29 cellular contexts compared by ENCODE assay signal in the genomic region with DNA sequence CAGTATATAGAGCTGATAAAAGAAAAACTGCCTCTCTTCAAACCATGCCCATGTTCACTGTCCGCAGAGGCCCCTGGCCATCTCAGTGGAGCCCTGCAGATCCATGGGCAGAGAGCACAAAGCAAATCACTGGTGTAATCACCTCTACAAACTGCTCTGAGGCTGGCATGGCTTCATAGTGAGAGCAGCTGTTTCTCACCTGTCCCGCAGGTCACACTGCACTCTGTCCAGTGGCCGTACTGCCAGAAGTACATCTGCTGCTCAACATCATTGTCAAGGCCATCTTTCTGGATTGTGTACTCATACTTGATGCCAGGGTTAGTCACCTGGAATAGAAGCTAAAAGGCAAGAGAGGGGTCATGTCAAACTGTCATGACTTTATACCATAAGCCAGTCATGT.
"Had no signal": no experiment of that assay in that cellular context is flagged by ENCODE, and none has a peak within 500 bp of the region (broad histone marks: within the 10 kb centered on the region; RNA-seq: fewer than 3 reads in every experiment).

No MANE protein-coding gene starts in this region.

- H3K27ac ChIP-seq: left ventricle myocardium inferior, neural progenitor cell, neutrophil, right atrium auricular region, right lobe of liver, skin epidermis, suprapubic skin, thoracic aorta, tibial artery, upper lobe of right lung, uterus had no signal

- FAIRE-seq: kidney had no signal

- H3K9me3 ChIP-seq: left ventricle myocardium inferior, neutrophil, right atrium auricular region, right lobe of liver, suprapubic skin, thoracic aorta, tibial artery, upper lobe of right lung, uterus had no signal

- H3K9me3 Mint-ChIP-seq: mesothelial cell of epicardium; natural killer cell; nephron progenitor cell; neural progenitor cell; stimulated activated naive CD8-positive, alpha-beta T cell treated with anti-CD3 and anti-CD28 coated beads, Interleukin-15, Interleukin-2, amounts not matched to agents 100 ng/mL and 50 ng/mL, for 24 hours had no signal

- H3K27ac Mint-ChIP-seq: mesothelial cell of epicardium; naive B cell; natural killer cell; nephron progenitor cell; neural progenitor cell; progenitor cell of endocrine pancreas; stimulated activated naive CD8-positive, alpha-beta T cell treated with anti-CD3 and anti-CD28 coated beads, Interleukin-15, Interleukin-2, amounts not matched to agents 100 ng/mL and 50 ng/mL, for 24 hours had no signal

- H3K4me1 ChIP-seq: left ventricle myocardium inferior, right atrium auricular region, right lobe of liver, suprapubic skin, tibial artery, upper lobe of right lung, uterus had no signal

- H3K4me1 Mint-ChIP-seq: naive B cell, natural killer cell had no signal

- H3K27me3 Mint-ChIP-seq: progenitor cell of endocrine pancreas; stimulated activated naive CD8-positive, alpha-beta T cell treated with anti-CD3 and anti-CD28 coated beads, Interleukin-15, Interleukin-2, amounts not matched to agents 100 ng/mL and 50 ng/mL, for 24 hours had no signal

- H3K36me3 ChIP-seq: left ventricle myocardium inferior, neural progenitor cell, neutrophil, right atrium auricular region, right lobe of liver, suprapubic skin, thoracic aorta, upper lobe of right lung, uterus had no signal

- H3K4me3 ChIP-seq: left ventricle myocardium inferior, lung, neural progenitor cell, right atrium auricular region, right lobe of liver, skin epidermis, suprapubic skin, thoracic aorta, tibial artery, upper lobe of right lung, uterus had no signal

- H3K27me3 ChIP-seq: neural progenitor cell, neutrophil, right atrium auricular region, right lobe of liver, suprapubic skin, tibial artery, upper lobe of right lung, uterus had no signal

- DNase-seq: hippocampal formation; kidney; left colon; left ventricle myocardium inferior; mesendoderm; naive B cell; natural killer cell; nephron progenitor cell; occipital lobe; right lobe of liver; stimulated activated CD4-positive, alpha-beta T cell treated with anti-CD3 and anti-CD28 coated beads, Interleukin-12 subunit alpha, Interleukin-12 subunit beta, amount 100 ng/mL, for 4 hours; stimulated activated CD4-positive, alpha-beta T cell treated with anti-CD3 and anti-CD28 coated beads, Interleukin-15, amount 100 ng/mL, for 24 hours; stimulated activated CD4-positive, alpha-beta T cell treated with anti-CD3 and anti-CD28 coated beads, Interleukin-2, amount 100 ng/mL, for 24 hours; stimulated activated CD4-positive, alpha-beta T cell treated with anti-CD3 and anti-CD28 coated beads, Interleukin-4, amount 100 ng/mL, for 1 hour; stimulated activated naive CD4-positive, alpha-beta T cell; tibial artery; trophoblast cell; upper lobe of right lung; uterus had no signal

- ATAC-seq: left colon, natural killer cell, right lobe of liver, upper lobe of right lung had no signal

- H3K4me3 Mint-ChIP-seq: mesothelial cell of epicardium; naive B cell; natural killer cell; nephron progenitor cell; neural progenitor cell; stimulated activated naive CD8-positive, alpha-beta T cell treated with anti-CD3 and anti-CD28 coated beads, Interleukin-15, Interleukin-2, amounts not matched to agents 100 ng/mL and 50 ng/mL, for 24 hours had no signal

- H3K36me3 Mint-ChIP-seq: mesothelial cell of epicardium, naive B cell, natural killer cell had no signal
